Comparison of ENCODE assay signal across 15 cellular contexts in the genomic region with DNA sequence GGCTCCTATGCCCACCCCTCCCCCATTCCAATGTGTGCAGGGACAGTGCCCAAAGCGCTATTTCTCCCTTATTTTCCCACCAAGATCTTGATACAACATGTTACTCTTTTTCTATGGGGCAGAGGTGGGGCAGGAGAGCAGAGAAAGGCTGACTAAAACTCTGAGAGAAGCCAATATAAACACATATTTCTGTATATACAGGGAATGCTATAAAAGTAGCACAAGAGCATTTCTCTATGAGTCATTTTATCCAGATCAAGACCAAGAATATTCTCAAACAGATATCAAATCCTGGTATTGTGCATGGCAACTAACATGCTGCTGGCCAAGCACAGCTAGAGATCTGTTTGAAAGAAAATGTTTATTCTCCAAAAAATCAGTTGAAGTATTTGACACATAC. TPM values are rescaled to one million over a fixed set of nuclear protein-coding genes. Genes with fewer than 3 reads are reported as not detected.
DNase-seq lines count a peak whose midpoint lies in the region; ATAC-seq and TF ChIP-seq lines count a peak whose summit lies in the region.
"Had no signal": no experiment of that assay in that cellular context is flagged by ENCODE, and none has a peak within 500 bp of the region (broad histone marks: within the 10 kb centered on the region; RNA-seq: fewer than 3 reads in every experiment).

No MANE protein-coding gene starts in this region.

- H3K36me3 ChIP-seq in Loucy (ENCODE audit: insufficient read depth, low read length) = peaks cover 38% of the 10 kb centered on the region
- H3K36me3 ChIP-seq in CD8-positive, alpha-beta memory T cell (ENCODE audit: insufficient read depth, low read length) = peaks cover 15% of the 10 kb centered on the region

- DNase-seq in Daoy (ENCODE audit: low read depth) = peak; percentile 51
- peak; percentile 61 to 84 for DNase-seq in cardiac fibroblast (ENCODE audit: low read depth in 2 of 2)
- DNase-seq in non-pigmented ciliary epithelial cell (ENCODE audit: low read depth) = peak; percentile 36
- DNase-seq in CD8-positive, alpha-beta memory T cell = no peak
- DNase-seq in NAMALWA (ENCODE audit: low spot score) = no peak
- DNase-seq: activated naive CD4-positive, alpha-beta T cell; DND-41; left cardiac atrium; NCI-H2029 treated with DMSO at 0.1 percent for 48 hours; Peyer's patch; WERI-Rb-1 had no signal

- no peak overlapping the region for H3K27ac ChIP-seq in CD8-positive, alpha-beta memory T cell (ENCODE audit: low read depth, low read length)
- H3K27ac ChIP-seq: Peyer's patch, vagina, WERI-Rb-1 had no signal

- CTCF ChIA-PET in CD8-positive, alpha-beta memory T cell (lab: Charles Lee) = no interaction called here

- H3K4me2 ChIP-seq in Loucy (ENCODE audit: low read depth, low read length, poor library complexity, severe bottlenecking) = peak overlapping the region; percentile 45

- peaks cover 4% of the 10 kb centered on the region for H3F3A ChIP-seq in Loucy (ENCODE audit: low read depth)

- peaks cover 72% of the 10 kb centered on the region for H3K79me2 ChIP-seq in Loucy (ENCODE audit: insufficient read depth, low read length)

- peaks cover 0 to 74% (median 13%) of the 10 kb centered on the region in 3 donors for H3K36me3 Mint-ChIP-seq in CD8-positive, alpha-beta memory T cell

- no peak overlapping the region for H3K9ac ChIP-seq in Loucy (ENCODE audit: low read depth, low read length, poor library complexity, severe bottlenecking)

- no peaks in the 10 kb centered on the region for H3K9me3 ChIP-seq in Loucy (ENCODE audit: insufficient read depth, low read depth, low read length)
- H3K9me3 ChIP-seq in CD8-positive, alpha-beta memory T cell (ENCODE audit: low read length) = no peaks in the 10 kb centered on the region
- H3K9me3 ChIP-seq: Peyer's patch, vagina had no signal

- H4K20me1 ChIP-seq in Loucy (ENCODE audit: insufficient read depth, low read length, poor library complexity, severe bottlenecking) = peaks cover 77% of the 10 kb centered on the region

- peak overlapping the region in 2 of 8 donors; percentile 44 to 62 for H3K27ac Mint-ChIP-seq in CD8-positive, alpha-beta memory T cell

- peak overlapping the region in 3 of 7 donors; percentile 0 to 31 (median 2) for H3K4me3 Mint-ChIP-seq in CD8-positive, alpha-beta memory T cell

- ATAC-seq in activated CD4-positive, CD25-positive, alpha-beta regulatory T cell treated with anti-CD3 and anti-CD28 coated beads, Interleukin-2, amount 50 U/mL, for 24 hours = no peak
- ATAC-seq in HG03159 (IDR thresholded peaks at IDR 0.05; ENCODE audit: unreplicated experiment) = no peak

- H3K27me3 ChIP-seq in Loucy (ENCODE audit: insufficient read depth, low read length, poor library complexity, severe bottlenecking) = no peaks in the 10 kb centered on the region
- H3K27me3 ChIP-seq in CD8-positive, alpha-beta memory T cell (ENCODE audit: insufficient read depth, low read length, poor library complexity, severe bottlenecking) = no peaks in the 10 kb centered on the region
- H3K27me3 ChIP-seq: Peyer's patch, vagina had no signal

- H3K9me3 Mint-ChIP-seq in CD8-positive, alpha-beta memory T cell = no peaks in the 10 kb centered on the region

- no peak overlapping the region for H2AFZ ChIP-seq in Loucy (ENCODE audit: low read length)

- H3K4me3 ChIP-seq in Loucy (ENCODE audit: low read length, poor library complexity, severe bottlenecking) (no peak overlapping the region), cardiac fibroblast (replicated peaks in 1 of 2; ENCODE audit: low read depth in 2 of 2, low read length in 2 of 2) (no peak overlapping the region)
- no peak overlapping the region for H3K4me3 ChIP-seq in CD8-positive, alpha-beta memory T cell (ENCODE audit: low read length)
- H3K4me3 ChIP-seq: Peyer's patch, vagina had no signal

- H3K4me1 ChIP-seq in Loucy (ENCODE audit: insufficient read depth, low read length, poor library complexity, severe bottlenecking) = peaks cover 29% of the 10 kb centered on the region
- peaks cover 29% of the 10 kb centered on the region for H3K4me1 ChIP-seq in CD8-positive, alpha-beta memory T cell (ENCODE audit: insufficient read depth, low read length)

- H3K4me1 Mint-ChIP-seq in CD8-positive, alpha-beta memory T cell = peaks cover 56 to 84% (median 77%) of the 10 kb centered on the region in 3 donors

- TF ChIP-seq CTCF in Loucy (conservative IDR thresholded peaks at IDR 0.05; ENCODE audit: low read length) (no peak), cardiac fibroblast (IDR thresholded peaks at IDR 0.05; ENCODE audit: low read depth, low read length) (no peak)

- H3K9me2 ChIP-seq in Loucy (replicated peaks; ENCODE audit: low read depth, low read length) = no peaks in the 10 kb centered on the region

- no peaks in the 10 kb centered on the region for H3K27me3 Mint-ChIP-seq in CD8-positive, alpha-beta memory T cell

- POLR2A ChIA-PET in CD8-positive, alpha-beta memory T cell (lab: Charles Lee) = no interaction called here

RNA-seq across cellular contexts. Expression of a gene that starts 7.3 kb away (rescaled TPM):
- 14.1 and 19.6 TPM in 2 replicates for total RNA-seq in Daoy (2014; rRNA removed; shearing (Covaris generic))
- total RNA-seq in CD8-positive, alpha-beta memory T cell = 10 to 100 TPM; 65.8 to 66.1 TPM
- polyA plus RNA-seq in CD8-positive, alpha-beta memory T cell = 5.6 TPM

Comparison
In these comparisons a context has a peak if more than half of its experiments do, and no peak if none do; other contexts are left out.
1. DNase-seq: peak in Daoy (single experiment), cardiac fibroblast (2 of 2) and non-pigmented ciliary epithelial cell (single experiment); none in CD8-positive, alpha-beta memory T cell (0 of 5) and NAMALWA (single experiment).